7 cellular contexts compared by ENCODE assay signal in the genomic region with DNA sequence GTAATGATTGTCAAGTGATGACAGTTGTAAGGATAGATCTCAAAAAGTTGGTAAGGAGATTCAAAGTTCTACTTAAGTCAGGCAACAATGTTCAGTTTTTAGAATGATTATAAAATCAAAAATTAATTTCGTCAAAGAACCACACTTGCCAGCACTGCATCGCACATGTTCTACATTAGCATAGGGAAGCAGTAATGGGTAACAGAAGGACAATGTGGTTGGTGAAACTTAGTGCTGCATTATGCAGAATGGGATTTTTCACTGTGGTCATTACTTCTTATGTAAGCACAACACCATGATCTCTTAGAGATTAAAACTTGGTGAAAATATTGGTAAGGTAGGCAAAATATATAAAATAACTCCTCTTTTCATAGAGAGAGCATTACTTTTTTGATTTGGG.
"Had no signal": no experiment of that assay in that cellular context is flagged by ENCODE, and none has a peak within 500 bp of the region (broad histone marks: within the 10 kb centered on the region; RNA-seq: fewer than 3 reads in every experiment).

No MANE protein-coding gene starts in this region.

- H3K27ac ChIP-seq: HL-60 had no signal

- ATAC-seq: GM23338, HepG2 had no signal

- H3K27ac Mint-ChIP-seq: GM23338 had no signal

- H3K27me3 Mint-ChIP-seq: IgD-negative memory B cell had no signal

- DNase-seq: H9, HCEC 1CT, KBM-7 had no signal

- H3K9me3 Mint-ChIP-seq: GM23338, H9, IgD-negative memory B cell had no signal

- H3K4me3 ChIP-seq: GM23338 had no signal

- H2AFZ ChIP-seq: GM23338 had no signal

- H3K36me3 Mint-ChIP-seq: IgD-negative memory B cell had no signal

- H3K4me2 ChIP-seq: GM23338 had no signal

- H3K4me3 Mint-ChIP-seq: GM23338, H9, IgD-negative memory B cell had no signal

- H3K4me1 Mint-ChIP-seq: H9, IgD-negative memory B cell had no signal
